ENCODE assay signal across 15 cellular contexts in genomic region chr22:18148508-18148965, GRCh38. TPM values are rescaled to one million over a fixed set of nuclear protein-coding genes. Genes with fewer than 3 reads are reported as not detected.
A peak's percentile ranks its signal among the peaks of the same experiment; 100 is the strongest.
DNase-seq lines count a peak whose midpoint lies in the region; ATAC-seq, FAIRE-seq and TF ChIP-seq lines count a peak whose summit lies in the region.
"Had no signal": no experiment of that assay in that cellular context is flagged by ENCODE, and none has a peak within 500 bp of the region (broad histone marks: within the 10 kb centered on the region; RNA-seq: fewer than 3 reads in every experiment).

No MANE protein-coding gene starts in this region.

- H3K4me1 Mint-ChIP-seq in T-helper 2 cell treated with Interferon-gamma antibody and Interleukin-4, amounts not matched to agents 5 μg/mL and 100 μg/mL, for 36 hours (ENCODE audit: low read depth), result peaks cover 41% of the 10 kb centered on the region
- H3K4me1 Mint-ChIP-seq in CD4-positive, alpha-beta memory T cell, result peaks cover 17 to 49% (median 33%) of the 10 kb centered on the region in 4 donors

- peak; percentile 96 to 99 for TF ChIP-seq POLR2A in HepG2 (IDR thresholded peaks at IDR 0.05; ENCODE audit: insufficient read depth in 1 of 2, low read depth in 2 of 2, low read length in 2 of 2)

- peaks cover 23% of the 10 kb centered on the region for H3K36me3 Mint-ChIP-seq in T-helper 2 cell treated with Interferon-gamma antibody and Interleukin-4, amounts not matched to agents 5 μg/mL and 100 μg/mL, for 36 hours (ENCODE audit: low read depth)
- peaks cover 0 to 4% of the 10 kb centered on the region in 2 donors for H3K36me3 Mint-ChIP-seq in CD4-positive, alpha-beta memory T cell

- peak overlapping the region; percentile 92 for H3K4me3 Mint-ChIP-seq in T-helper 2 cell treated with Interferon-gamma antibody and Interleukin-4, amounts not matched to agents 5 μg/mL and 100 μg/mL, for 36 hours
- H3K4me3 Mint-ChIP-seq in CD4-positive, alpha-beta memory T cell, result peak overlapping the region; percentile 54 to 93 (median 87)

- peak; percentile 99 for FAIRE-seq in HepG2 (lab: Jason Lieb, UNC)
- FAIRE-seq: A204.1, HTR-8/SVneo had no signal

- no peak overlapping the region for H3K4me3 ChIP-seq in CD4-positive, alpha-beta memory T cell (ENCODE audit: low read length in 2 of 2)
- H3K4me3 ChIP-seq in HepG2 (replicated peaks in 1 of 3; ENCODE audit: insufficient read depth in 1 of 3, low read depth in 2 of 3, low read length in 3 of 3), result peak overlapping the region; percentile 68 to 78 (median 76)
- no peak overlapping the region for H3K4me3 ChIP-seq in mucosa of descending colon

- peak overlapping the region; percentile 81 for H3K9ac ChIP-seq in HepG2 (ENCODE audit: insufficient read depth, low read depth, low read length)

- intact Hi-C loops in CD4-positive, alpha-beta memory T cell (cut with micrococcal nuclease), result no loop called here
- intact Hi-C loops in HepG2 (cut with micrococcal nuclease; ENCODE audit: unreplicated experiment), result no loop called here
- intact Hi-C loops in mucosa of descending colon (cut with DNase I, micrococcal nuclease), result no loop called here

- TF ChIP-seq EP300 in HepG2 (IDR thresholded peaks at IDR 0.05; ENCODE audit: low read depth in 2 of 2, low read length in 2 of 2), result peak; percentile 52 to 84; a peak in 3 of 4 replicates
- peak; percentile 78 for TF ChIP-seq EP300 in HepG2 (CRISPR knock-in tag; IDR thresholded peaks at IDR 0.05; ENCODE audit: borderline replicate concordance)

- in situ Hi-C loops in HepG2 (cut with HindIII; ENCODE audit: extremely low pct_ligation_motif_present, low pct_unique_long_range_greater_than_20kb), result no loop called here

- POLR2A ChIA-PET in CD4-positive, alpha-beta memory T cell (lab: Charles Lee; ENCODE audit: partially characterized antibody), result interaction anchor here (3.0 kb wide), 1 partner anchor 71 kb away, joined by 15 read pairs; the partner anchor contains the start of gene PEX26
- POLR2A ChIA-PET in HepG2 (lab: Yijun Ruan, JAX), result interaction anchor here (1.2 to 3.0 kb wide), 2 partner anchors 33 to 71 kb away, joined by 4 to 19 read pairs; partner anchors contain the start of gene PEX26

- DNase-seq in T-helper 2 cell treated with Interferon-gamma antibody and Interleukin-4, amounts not matched to agents 5 μg/mL and 100 μg/mL, for 36 hours (ENCODE audit: low spot score), result no peak
- no peak for DNase-seq in T-helper 2 cell
- no peak for DNase-seq in CD4-positive, alpha-beta memory T cell
- DNase-seq in HepG2 (ENCODE audit: low spot score), result peak; percentile 94
- no peak for DNase-seq in mucosa of descending colon
- no peak for DNase-seq in NCI-H2227 treated with DMSO at 0.1 percent for 48 hours (lab: John Stamatoyannopoulos, UW)
- DNase-seq: left colon, NCI-H2107, NCI-H748 treated with DMSO at 0.1 percent for 48 hours, retina had no signal

- TF ChIP-seq CTCF in VCaP (conservative IDR thresholded peaks at IDR 0.05) (no peak), HepG2 (CRISPR knock-in tag; IDR thresholded peaks at IDR 0.05) (peak; percentile 47), mucosa of descending colon (IDR thresholded peaks at IDR 0.05) (no peak)

- H3K27ac ChIP-seq in CD4-positive, alpha-beta memory T cell (ENCODE audit: low read depth, low read length), result no peak overlapping the region
- H3K27ac ChIP-seq in VCaP (peak overlapping the region; percentile 86; the same call in 1 of the 2 replicates), HepG2 (ENCODE audit: extremely low read length, insufficient read depth, low read length) (peak overlapping the region; percentile 95)
- H3K27ac ChIP-seq: testis had no signal

- H3K36me3 ChIP-seq in CD4-positive, alpha-beta memory T cell (ENCODE audit: insufficient read depth, low read length), result no peaks in the 10 kb centered on the region
- no peaks in the 10 kb centered on the region; a peak in 1 of 5 replicates for H3K36me3 ChIP-seq in HepG2 (replicated peaks in 1 of 2; ENCODE audit: control insufficient read depth in 1 of 2, insufficient read depth in 2 of 2, low read length in 2 of 2)
- no peaks in the 10 kb centered on the region for H3K36me3 ChIP-seq in mucosa of descending colon (ENCODE audit: low read depth)

- ATAC-seq in HepG2 (peak; percentile 90), HG03565 (IDR thresholded peaks at IDR 0.05; ENCODE audit: unreplicated experiment) (no peak), mucosa of descending colon (no peak)

- 3% methylated on average over 14 of the region's 16 CpGs for WGBS in HepG2 (ENCODE audit: low lambda C conversion rate)

- no peaks in the 10 kb centered on the region; the same call in 1 of the 2 replicates for H4K20me1 ChIP-seq in HepG2 (ENCODE audit: insufficient read depth, low read length)

- no peaks in the 10 kb centered on the region for H3K9me3 Mint-ChIP-seq in T-helper 2 cell treated with Interferon-gamma antibody and Interleukin-4, amounts not matched to agents 5 μg/mL and 100 μg/mL, for 36 hours
- H3K9me3 Mint-ChIP-seq in CD4-positive, alpha-beta memory T cell, result no peaks in the 10 kb centered on the region

- H3K27me3 ChIP-seq in CD4-positive, alpha-beta memory T cell (ENCODE audit: insufficient read depth, low read length), result no peaks in the 10 kb centered on the region
- no peaks in the 10 kb centered on the region for H3K27me3 ChIP-seq in HepG2 (ENCODE audit: control insufficient read depth in 1 of 2, insufficient read depth in 2 of 2, low read length in 2 of 2)
- H3K27me3 ChIP-seq: testis had no signal

- TF ChIP-seq RAD21 in HepG2 (CRISPR knock-in tag; IDR thresholded peaks at IDR 0.05), result no peak; the same call in 1 of the 2 replicates

- CTCF ChIA-PET in CD4-positive, alpha-beta memory T cell (lab: Charles Lee; ENCODE audit: partially characterized antibody), result interaction anchor here (1.5 kb wide), 1 partner anchor 71 kb away, joined by 6 read pairs; the partner anchor contains the start of gene PEX26
- CTCF ChIA-PET in HepG2 (lab: Yijun Ruan, JAX; ENCODE audit: low intra/inter-chr PET ratio, low total read pairs), result no interaction called here

- H3K27me3 Mint-ChIP-seq in T-helper 2 cell treated with Interferon-gamma antibody and Interleukin-4, amounts not matched to agents 5 μg/mL and 100 μg/mL, for 36 hours (ENCODE audit: low read depth), result no peaks in the 10 kb centered on the region
- no peaks in the 10 kb centered on the region for H3K27me3 Mint-ChIP-seq in CD4-positive, alpha-beta memory T cell

- H3K79me2 ChIP-seq in HepG2 (ENCODE audit: insufficient read depth, low read length), result peaks cover 22% of the 10 kb centered on the region

- BruUV-seq in HepG2 (replicated peaks; lab: Mats Ljungman, UMichigan), result TSS peak; percentile 80

- peaks cover 22% of the 10 kb centered on the region for H3K4me1 ChIP-seq in CD4-positive, alpha-beta memory T cell (ENCODE audit: insufficient read depth, low read length)
- H3K4me1 ChIP-seq in HepG2 (ENCODE audit: insufficient read depth, low read length) (peaks cover 50% of the 10 kb centered on the region), mucosa of descending colon (ENCODE audit: low read depth) (peaks cover 8% of the 10 kb centered on the region)
- H3K4me1 ChIP-seq: testis had no signal

- no peaks in the 10 kb centered on the region for H3K9me3 ChIP-seq in CD4-positive, alpha-beta memory T cell (ENCODE audit: control insufficient read depth in 1 of 2, low read length in 2 of 2)
- H3K9me3 ChIP-seq in HepG2 (ENCODE audit: low read length) (no peaks in the 10 kb centered on the region), mucosa of descending colon (no peaks in the 10 kb centered on the region)
- H3K9me3 ChIP-seq: testis had no signal

- H3K27ac Mint-ChIP-seq in T-helper 2 cell treated with Interferon-gamma antibody and Interleukin-4, amounts not matched to agents 5 μg/mL and 100 μg/mL, for 36 hours, result no peak overlapping the region
- peak overlapping the region in 4 of 7 donors; percentile 8 to 79 (median 54) for H3K27ac Mint-ChIP-seq in CD4-positive, alpha-beta memory T cell

- H2AFZ ChIP-seq in HepG2 (ENCODE audit: low read length), result no peak overlapping the region

- H3K4me2 ChIP-seq in HepG2 (ENCODE audit: low read depth, low read length), result peak overlapping the region; percentile 93

RNA-seq across cellular contexts. Expression of gene USP18, which starts 1.4 kb away (rescaled TPM):
- total RNA-seq in CD4-positive, alpha-beta memory T cell, result 1 to 10 TPM; 3.3 to 3.4 TPM
- polyA plus RNA-seq in CD4-positive, alpha-beta memory T cell, result 10 to 100 TPM; 15.0 to 15.7 TPM
- 32.1 and 41.5 TPM in 2 replicates for total RNA-seq in HepG2 (2016; rRNA removed; fragmentation: Illumina TruSeq; extraction: Trizol)
- 14.5 and 16.4 TPM in 2 replicates for total RNA-seq in HepG2 (2016; cell fraction: cytosol; rRNA removed; fragmentation: Illumina TruSeq; extraction: Trizol; ENCODE audit: low read depth)
- total RNA-seq in HepG2 (2016; cell fraction: insoluble cytoplasmic fraction; rRNA removed; fragmentation: Illumina TruSeq; extraction: Trizol), result 32.5 and 37.7 TPM in 2 replicates
- 29.9 and 37.7 TPM in 2 replicates for total RNA-seq in HepG2 (2016; cell fraction: membrane; rRNA removed; fragmentation: Illumina TruSeq; extraction: Trizol)
- 12.8 and 15.8 TPM in 2 replicates for total RNA-seq in HepG2 (2016; cell fraction: nucleus; rRNA removed; fragmentation: Illumina TruSeq; extraction: Trizol)
- polyA plus RNA-seq in HepG2 (2011; rRNA removed), result 25.6 and 26.3 TPM in 2 replicates
- polyA plus RNA-seq in HepG2 (2011; cell fraction: cytosol; rRNA removed), result 24.2 and 27.8 TPM in 2 replicates
- 15.2 and 21.0 TPM in 2 replicates for polyA plus RNA-seq in HepG2 (2011; cell fraction: nucleus; rRNA removed)
- 22.4 and 23.6 TPM in 2 replicates for polyA plus RNA-seq in HepG2 (2012)
- polyA plus RNA-seq in HepG2 (2016; cell fraction: cytosol; fragmentation: Illumina TruSeq; extraction: Trizol; ENCODE audit: low read depth), result 10.5 and 15.8 TPM in 2 replicates
- polyA plus RNA-seq in HepG2 (2016; cell fraction: insoluble cytoplasmic fraction; fragmentation: Illumina TruSeq; extraction: Trizol; ENCODE audit: low read depth), result 32.8 and 34.6 TPM in 2 replicates
- 19.7 and 26.1 TPM in 2 replicates for polyA plus RNA-seq in HepG2 (2016; cell fraction: membrane; fragmentation: Illumina TruSeq; extraction: Trizol; ENCODE audit: low read depth)
- 22.7 and 24.5 TPM in 2 replicates for polyA plus RNA-seq in HepG2 (2016; cell fraction: nucleus; fragmentation: Illumina TruSeq; extraction: Trizol; ENCODE audit: insufficient read depth, low read depth)
- polyA minus RNA-seq in HepG2 (2011; rRNA and poly(A)+ RNA removed; ENCODE audit: low replicate concordance), result 4.3 and 19.3 TPM in 2 replicates
- polyA minus RNA-seq in HepG2 (2011; cell fraction: cytosol; rRNA and poly(A)+ RNA removed), result 9.7 and 11.2 TPM in 2 replicates
- 6.1 and 8.6 TPM in 2 replicates for polyA minus RNA-seq in HepG2 (2011; cell fraction: nucleus; rRNA and poly(A)+ RNA removed)
- 1 to 10 TPM; 3.1 to 6.3 (median 3.3) TPM for total RNA-seq in mucosa of descending colon

RNA-seq across cellular contexts. Expression of gene TUBA8, which starts 37.9 kb away (rescaled TPM):
- 1 to 10 TPM; 1.9 to 2.7 TPM for total RNA-seq in CD4-positive, alpha-beta memory T cell
- 1 to 10 TPM in 1 of 2 donors, under 1 TPM in 1; 0.33 to 1.0 TPM for polyA plus RNA-seq in CD4-positive, alpha-beta memory T cell
- total RNA-seq in HepG2 (2016; rRNA removed; fragmentation: Illumina TruSeq; extraction: Trizol) (0.17 and 0.35 TPM in 2 replicates), mucosa of descending colon (1 to 10 TPM; 2.7 to 4.7 (median 3.3) TPM)
- total RNA-seq in HepG2 (2016; cell fraction: cytosol; rRNA removed; fragmentation: Illumina TruSeq; extraction: Trizol; ENCODE audit: low read depth), result 0.62 and 0.91 TPM in 2 replicates
- 0.09 and 0.39 TPM in 2 replicates for total RNA-seq in HepG2 (2016; cell fraction: insoluble cytoplasmic fraction; rRNA removed; fragmentation: Illumina TruSeq; extraction: Trizol)
- total RNA-seq in HepG2 (2016; cell fraction: membrane; rRNA removed; fragmentation: Illumina TruSeq; extraction: Trizol), result 0.62 and 0.79 TPM in 2 replicates
- 0.34 and 0.53 TPM in 2 replicates for total RNA-seq in HepG2 (2016; cell fraction: nucleus; rRNA removed; fragmentation: Illumina TruSeq; extraction: Trizol)
- polyA plus RNA-seq in HepG2 (2011; rRNA removed), result 0.69 and 0.80 TPM in 2 replicates
- 0.56 and 0.67 TPM in 2 replicates for polyA plus RNA-seq in HepG2 (2011; cell fraction: cytosol; rRNA removed)
- 1.7 and 1.8 TPM in 2 replicates for polyA plus RNA-seq in HepG2 (2011; cell fraction: nucleus; rRNA removed)
- 0.86 and 1.1 TPM in 2 replicates for polyA plus RNA-seq in HepG2 (2012)
- 0.73 and 0.76 TPM in 2 replicates for polyA plus RNA-seq in HepG2 (2016; cell fraction: cytosol; fragmentation: Illumina TruSeq; extraction: Trizol; ENCODE audit: low read depth)
- polyA plus RNA-seq in HepG2 (2016; cell fraction: insoluble cytoplasmic fraction; fragmentation: Illumina TruSeq; extraction: Trizol; ENCODE audit: low read depth), result 0.26 and 0.31 TPM in 2 replicates
- 0.96 and 1.0 TPM in 2 replicates for polyA plus RNA-seq in HepG2 (2016; cell fraction: membrane; fragmentation: Illumina TruSeq; extraction: Trizol; ENCODE audit: low read depth)
- 0.85 and 1.3 TPM in 2 replicates for polyA plus RNA-seq in HepG2 (2016; cell fraction: nucleus; fragmentation: Illumina TruSeq; extraction: Trizol; ENCODE audit: insufficient read depth, low read depth)
- polyA minus RNA-seq in HepG2 (2011; rRNA and poly(A)+ RNA removed; ENCODE audit: low replicate concordance), result 0.52 and 4.5 TPM in 2 replicates
- polyA minus RNA-seq in HepG2 (2011; cell fraction: cytosol; rRNA and poly(A)+ RNA removed), result not detected in 2 replicates
- 0.50 and 0.90 TPM in 2 replicates for polyA minus RNA-seq in HepG2 (2011; cell fraction: nucleus; rRNA and poly(A)+ RNA removed)

Comparison
In these comparisons a context has a peak if more than half of its experiments do, and no peak if none do; other contexts are left out.
1. H3K4me3 ChIP-seq: peak in HepG2 (3 of 3); none in CD4-positive, alpha-beta memory T cell (0 of 2) and mucosa of descending colon (single experiment).